15 cellular contexts compared by ENCODE assay signal in genomic region chr6:44201200-44201599, GRCh38. TPM values are rescaled to one million over a fixed set of nuclear protein-coding genes. Genes with fewer than 3 reads are reported as not detected.
DNase-seq lines count a peak whose midpoint lies in the region; ATAC-seq and TF ChIP-seq lines count a peak whose summit lies in the region.
"Had no signal": no experiment of that assay in that cellular context is flagged by ENCODE, and none has a peak within 500 bp of the region (broad histone marks: within the 10 kb centered on the region; RNA-seq: fewer than 3 reads in every experiment).

No MANE protein-coding gene starts in this region.

- H4K12ac ChIP-seq in trophoblast cell (ENCODE audit: low read depth, low read length), result no peak overlapping the region

- peaks cover 3% of the 10 kb centered on the region for H4K20me1 ChIP-seq in H9 (ENCODE audit: control insufficient read depth, insufficient read depth, insufficient read length)

- no peak overlapping the region for H2BK20ac ChIP-seq in H9 (ENCODE audit: low read depth, low read length, poor library complexity, severe bottlenecking)

- TF ChIP-seq CTCF in H9 (conservative IDR thresholded peaks at IDR 0.05), result no peak
- TF ChIP-seq CTCF in endodermal cell (conservative IDR thresholded peaks at IDR 0.05), result no peak

- H3K4me2 ChIP-seq in H9 (ENCODE audit: insufficient read depth, insufficient read length, low read length) (no peak overlapping the region), trophoblast cell (ENCODE audit: low read length) (no peak overlapping the region)

- peaks cover 46 to 47% of the 10 kb centered on the region in 2 experiments for H3K4me1 Mint-ChIP-seq in H9
- peaks cover 45% of the 10 kb centered on the region for H3K4me1 Mint-ChIP-seq in endodermal cell

- no peak overlapping the region for H4K5ac ChIP-seq in H9 (ENCODE audit: insufficient read length, low read depth, low read length)

- H3K27me3 Mint-ChIP-seq in H9 (ENCODE audit: low read depth), result no peaks in the 10 kb centered on the region; the same call in 1 of the 2 replicates
- no peaks in the 10 kb centered on the region for H3K27me3 Mint-ChIP-seq in endodermal cell (ENCODE audit: insufficient read depth)

- H3K4me1 ChIP-seq in H9 (ENCODE audit: insufficient read depth, low read length) (peaks cover 18% of the 10 kb centered on the region; the same call in 1 of the 2 replicates), endodermal cell (ENCODE audit: control insufficient read depth, insufficient read depth, low read length) (peaks cover 22% of the 10 kb centered on the region), trophoblast cell (ENCODE audit: control insufficient read depth in 1 of 2, insufficient read depth in 2 of 2, low read length in 2 of 2) (peaks cover 28 to 32% of the 10 kb centered on the region in 2 experiments)
- H3K4me1 ChIP-seq: SJSA1 had no signal

- H4K91ac ChIP-seq in H9 (ENCODE audit: insufficient read length, low read depth, low read length) (no peak overlapping the region), trophoblast cell (ENCODE audit: low read depth, low read length) (peak overlapping the region; percentile 99)

- H3K4me3 Mint-ChIP-seq in H9, result peak overlapping the region in 1 of 2 experiments; percentile 56; a peak in 2 of 5 replicates
- no peak overlapping the region for H3K4me3 Mint-ChIP-seq in endodermal cell
- H3K4me3 Mint-ChIP-seq: activated naive CD4-positive, alpha-beta T cell treated with anti-CD3 and anti-CD28 coated beads for 36 hours had no signal

- no peaks in the 10 kb centered on the region for H3K23me2 ChIP-seq in H9 (ENCODE audit: insufficient read length, low read depth, low read length, poor library complexity, severe bottlenecking)

- no peak for DNase-seq in H9
- DNase-seq in endodermal cell, result peak; percentile 75
- DNase-seq in trophoblast cell, result peak in 1 of 2 donors; percentile 35
- DNase-seq in MG63, result no peak
- no peak for DNase-seq in NCI-H1092 treated with DMSO at 0.1 percent for 48 hours (lab: John Stamatoyannopoulos, UW)
- DNase-seq: activated CD8-positive, alpha-beta memory T cell treated with anti-CD3 and anti-CD28 coated beads for 24 hours; activated naive CD4-positive, alpha-beta T cell treated with anti-CD3 and anti-CD28 coated beads for 36 hours; central memory CD4-positive, alpha-beta T cell; erythroblast; NCI-H2081; NK-92 treated with Interleukin-12 subunit alpha and Interleukin-12 subunit beta, amount 100 ng/mL, for 24 hours; stimulated activated CD4-positive, alpha-beta T cell treated with anti-CD3 and anti-CD28 coated beads, Interleukin-2, amount 100 ng/mL, for 48 hours; stimulated activated naive CD4-positive, alpha-beta T cell had no signal

- H2AFZ ChIP-seq in H9 (ENCODE audit: low read length) (no peak overlapping the region), trophoblast cell (ENCODE audit: insufficient read depth, low read length, poor library complexity) (no peak overlapping the region)

- no peak overlapping the region for H3K56ac ChIP-seq in H9 (ENCODE audit: insufficient read length, low read depth, low read length)

- peak overlapping the region; percentile 53 for H3K14ac ChIP-seq in H9 (ENCODE audit: insufficient read depth, low read length)
- peak overlapping the region; percentile 27 for H3K14ac ChIP-seq in trophoblast cell (ENCODE audit: low read length)

- H4K8ac ChIP-seq in H9 (replicated peaks; ENCODE audit: insufficient read length, low read depth, low read length) (no peak overlapping the region), trophoblast cell (ENCODE audit: low read depth, low read length) (peak overlapping the region; percentile 32)

- H2BK15ac ChIP-seq in H9 (ENCODE audit: low read depth, low read length), result no peak overlapping the region

- H2AK5ac ChIP-seq in H9 (ENCODE audit: insufficient read length, low read length) (no peak overlapping the region), trophoblast cell (ENCODE audit: low read length) (peak overlapping the region; percentile 90)

- H3K79me1 ChIP-seq in H9 (ENCODE audit: insufficient read depth, low read depth, low read length, poor library complexity, severe bottlenecking), result no peaks in the 10 kb centered on the region
- H3K79me1 ChIP-seq in trophoblast cell (ENCODE audit: low read length), result peaks cover 40% of the 10 kb centered on the region

- no CpG with 5 or more reads among the region's 3 CpGs for WGBS in H9 (ENCODE audit: extremely low coverage, insufficient read length, low lambda C conversion rate)
- WGBS in endodermal cell (ENCODE audit: insufficient coverage in 1 of 2, insufficient read length in 1 of 2), 2 experiments, result 85 to 100% methylated on average over 2 to 3 of the region's 3 CpGs
- WGBS in trophoblast cell (ENCODE audit: extremely low coverage, insufficient coverage, insufficient read length), result no CpG with 5 or more reads among the region's 3 CpGs

- H2BK120ac ChIP-seq in H9 (ENCODE audit: low read depth, low read length, poor library complexity, severe bottlenecking), result no peak overlapping the region
- H2BK120ac ChIP-seq in trophoblast cell (ENCODE audit: insufficient read depth, low read length, poor library complexity), result peak overlapping the region; percentile 99

- H3K36me3 ChIP-seq in endodermal cell (ENCODE audit: control insufficient read depth, insufficient read depth, low read length) (no peaks in the 10 kb centered on the region), trophoblast cell (ENCODE audit: control insufficient read depth in 1 of 2, insufficient read depth in 2 of 2, low read length in 2 of 2) (no peaks in the 10 kb centered on the region), MG63 (no peaks in the 10 kb centered on the region)
- H3K36me3 ChIP-seq: SJSA1 had no signal

- peak overlapping the region; percentile 49 to 97 (median 94); a peak in 4 of 7 replicates for H3K27ac Mint-ChIP-seq in H9
- peak overlapping the region; percentile 97 for H3K27ac Mint-ChIP-seq in endodermal cell
- H3K27ac Mint-ChIP-seq: activated naive CD4-positive, alpha-beta T cell treated with anti-CD3 and anti-CD28 coated beads for 36 hours had no signal

- H3K9me3 Mint-ChIP-seq in H9 (no peaks in the 10 kb centered on the region), endodermal cell (no peaks in the 10 kb centered on the region)
- H3K9me3 Mint-ChIP-seq: activated naive CD4-positive, alpha-beta T cell treated with anti-CD3 and anti-CD28 coated beads for 36 hours had no signal

- H3K4ac ChIP-seq in H9 (ENCODE audit: low read depth, low read length) (no peak overlapping the region), trophoblast cell (ENCODE audit: low read depth, low read length) (peak overlapping the region; percentile 31)

- peak overlapping the region; percentile 94 for H2BK12ac ChIP-seq in H9 (ENCODE audit: insufficient read length, low read depth, low read length)
- H2BK12ac ChIP-seq in trophoblast cell (ENCODE audit: low read length), result peak overlapping the region; percentile 93

- no peak overlapping the region for H3K27ac ChIP-seq in H9 (ENCODE audit: insufficient read length, low read depth, low read length)
- peak overlapping the region; percentile 6 for H3K27ac ChIP-seq in endodermal cell (ENCODE audit: low read depth, low read length)
- H3K27ac ChIP-seq in trophoblast cell (ENCODE audit: low read depth, low read length), result peak overlapping the region; percentile 99
- H3K27ac ChIP-seq: SJSA1 had no signal

- H3K79me2 ChIP-seq in H9 (ENCODE audit: insufficient read depth, low read length) (no peaks in the 10 kb centered on the region), trophoblast cell (ENCODE audit: control insufficient read depth, insufficient read depth, low read length, poor library complexity) (peaks cover 12% of the 10 kb centered on the region)

- H3T11ph ChIP-seq in H9 (ENCODE audit: low read length), result no peak overlapping the region

- H3K9me3 ChIP-seq in H9 (ENCODE audit: control insufficient read depth, low read depth, low read length) (no peaks in the 10 kb centered on the region), endodermal cell (ENCODE audit: control insufficient read depth, low read length) (no peaks in the 10 kb centered on the region), trophoblast cell (ENCODE audit: insufficient read depth, low read depth, low read length) (no peaks in the 10 kb centered on the region), MG63 (no peaks in the 10 kb centered on the region)
- H3K9me3 ChIP-seq: SJSA1 had no signal

- no peak overlapping the region for H3K23ac ChIP-seq in H9 (ENCODE audit: insufficient read length, low read depth, low read length)
- H3K23ac ChIP-seq in trophoblast cell (ENCODE audit: low read length), result no peak overlapping the region

- H3K4me3 ChIP-seq in endodermal cell (ENCODE audit: low read length) (no peak overlapping the region), trophoblast cell (ENCODE audit: low read depth, low read length) (no peak overlapping the region), MG63 (no peak overlapping the region)
- H3K4me3 ChIP-seq: SJSA1 had no signal

- H3K27me3 ChIP-seq in H9 (ENCODE audit: insufficient read depth, low read length), result no peaks in the 10 kb centered on the region
- no peaks in the 10 kb centered on the region for H3K27me3 ChIP-seq in endodermal cell (ENCODE audit: control insufficient read depth, insufficient read depth, low read length, poor library complexity, severe bottlenecking)
- no peaks in the 10 kb centered on the region for H3K27me3 ChIP-seq in trophoblast cell (ENCODE audit: insufficient read depth, low read length)
- H3K27me3 ChIP-seq in MG63, result no peaks in the 10 kb centered on the region
- H3K27me3 ChIP-seq: SJSA1 had no signal

- H3K36me3 Mint-ChIP-seq in H9 (ENCODE audit: insufficient read depth in 1 of 3, low read depth in 3 of 3) (no peaks in the 10 kb centered on the region; a peak in 1 of 7 replicates), endodermal cell (ENCODE audit: low read depth) (no peaks in the 10 kb centered on the region)

- ATAC-seq in HG03457 (IDR thresholded peaks at IDR 0.05; ENCODE audit: unreplicated experiment), result no peak

- H2BK5ac ChIP-seq in H9 (ENCODE audit: insufficient read length, low read length) (no peak overlapping the region), trophoblast cell (ENCODE audit: low read depth, low read length, poor library complexity) (peak overlapping the region; percentile 99)

- H3K18ac ChIP-seq in H9 (ENCODE audit: insufficient read length, low read depth, low read length) (peak overlapping the region; percentile 51), trophoblast cell (ENCODE audit: low read length) (peak overlapping the region; percentile 72)

- H3K9ac ChIP-seq in H9 (ENCODE audit: extremely low read depth, insufficient read length, low read length) (no peak overlapping the region), endodermal cell (ENCODE audit: extremely low read depth, low read length, poor library complexity, severe bottlenecking) (no peak overlapping the region), trophoblast cell (ENCODE audit: low read length) (no peak overlapping the region)

RNA-seq across cellular contexts. Expression of gene MYMX, which starts 15.5 kb away (rescaled TPM):
- total RNA-seq in H9 (2021) (1.1 and 1.8 TPM in 2 replicates), endodermal cell (1 to 10 TPM; 1.7 to 1.8 TPM)
- polyA plus RNA-seq in endodermal cell (2013, experiment 1 of 2), result 1.1 TPM
- polyA plus RNA-seq in endodermal cell (2013, experiment 2 of 2), result 0.83 TPM
- 0.37 and 0.41 TPM in 2 replicates for polyA plus RNA-seq in trophoblast cell (2013)
- not detected in 2 replicates for total RNA-seq in MG63 (2014; rRNA removed; shearing (Covaris generic); ENCODE audit: low replicate concordance)
- total RNA-seq: activated naive CD4-positive, alpha-beta T cell treated with anti-CD3 and anti-CD28 coated beads for 36 hours had no signal

RNA-seq across cellular contexts. Expression of gene SLC29A1, which starts 22.2 kb away (rescaled TPM):
- total RNA-seq in H9 (2021) (118 and 124 TPM in 2 replicates), endodermal cell (100 to 1,000 TPM; 129 to 155 TPM)
- 65.0 TPM for polyA plus RNA-seq in endodermal cell (2013, experiment 1 of 2)
- 58.4 TPM for polyA plus RNA-seq in endodermal cell (2013, experiment 2 of 2)
- 99.2 and 101 TPM in 2 replicates for polyA plus RNA-seq in trophoblast cell (2013)
- total RNA-seq in MG63 (2014; rRNA removed; shearing (Covaris generic); ENCODE audit: low replicate concordance), result 118 and 130 TPM in 2 replicates

RNA-seq across cellular contexts. Expression of gene CAPN11, which starts 42.6 kb away (rescaled TPM):
- total RNA-seq in H9 (2021) (0.28 and 0.29 TPM in 2 replicates), endodermal cell (1 to 10 TPM in 1 of 2 donors, under 1 TPM in 1; 0.53 to 1.2 TPM)
- polyA plus RNA-seq in endodermal cell (2013, experiment 1 of 2), result 0.18 TPM
- polyA plus RNA-seq in endodermal cell (2013, experiment 2 of 2), result 0.17 TPM
- 0.06 and 0.07 TPM in 2 replicates for polyA plus RNA-seq in trophoblast cell (2013)
- total RNA-seq in MG63 (2014; rRNA removed; shearing (Covaris generic); ENCODE audit: low replicate concordance), result not detected in 2 replicates
- total RNA-seq: activated naive CD4-positive, alpha-beta T cell treated with anti-CD3 and anti-CD28 coated beads for 36 hours; SJSA1 had no signal

RNA-seq across cellular contexts. Expression of gene HSP90AB1, which starts 45.7 kb away (rescaled TPM):
- 1,986 and 2,056 TPM in 2 replicates for total RNA-seq in H9 (2021)
- 1,000 to 10,000 TPM; 1,356 to 1,422 TPM for total RNA-seq in endodermal cell
- 1,137 TPM for polyA plus RNA-seq in endodermal cell (2013, experiment 1 of 2)
- polyA plus RNA-seq in endodermal cell (2013, experiment 2 of 2), result 1,046 TPM
- polyA plus RNA-seq in trophoblast cell (2013), result 916 and 940 TPM in 2 replicates
- 5,432 and 5,573 TPM in 2 replicates for total RNA-seq in MG63 (2014; rRNA removed; shearing (Covaris generic); ENCODE audit: low replicate concordance)

RNA-seq across cellular contexts. Expression of gene SLC35B2, which starts 56.1 kb away (rescaled TPM):
- 34.5 and 36.1 TPM in 2 replicates for total RNA-seq in H9 (2021)
- total RNA-seq in endodermal cell, result 10 to 100 TPM; 52.5 to 54.3 TPM
- 42.1 TPM for polyA plus RNA-seq in endodermal cell (2013, experiment 1 of 2)
- 39.6 TPM for polyA plus RNA-seq in endodermal cell (2013, experiment 2 of 2)
- polyA plus RNA-seq in trophoblast cell (2013), result 48.9 and 52.5 TPM in 2 replicates
- 386 and 631 TPM in 2 replicates for total RNA-seq in MG63 (2014; rRNA removed; shearing (Covaris generic); ENCODE audit: low replicate concordance)
